17 cellular contexts compared by ENCODE assay signal in the genomic region with DNA sequence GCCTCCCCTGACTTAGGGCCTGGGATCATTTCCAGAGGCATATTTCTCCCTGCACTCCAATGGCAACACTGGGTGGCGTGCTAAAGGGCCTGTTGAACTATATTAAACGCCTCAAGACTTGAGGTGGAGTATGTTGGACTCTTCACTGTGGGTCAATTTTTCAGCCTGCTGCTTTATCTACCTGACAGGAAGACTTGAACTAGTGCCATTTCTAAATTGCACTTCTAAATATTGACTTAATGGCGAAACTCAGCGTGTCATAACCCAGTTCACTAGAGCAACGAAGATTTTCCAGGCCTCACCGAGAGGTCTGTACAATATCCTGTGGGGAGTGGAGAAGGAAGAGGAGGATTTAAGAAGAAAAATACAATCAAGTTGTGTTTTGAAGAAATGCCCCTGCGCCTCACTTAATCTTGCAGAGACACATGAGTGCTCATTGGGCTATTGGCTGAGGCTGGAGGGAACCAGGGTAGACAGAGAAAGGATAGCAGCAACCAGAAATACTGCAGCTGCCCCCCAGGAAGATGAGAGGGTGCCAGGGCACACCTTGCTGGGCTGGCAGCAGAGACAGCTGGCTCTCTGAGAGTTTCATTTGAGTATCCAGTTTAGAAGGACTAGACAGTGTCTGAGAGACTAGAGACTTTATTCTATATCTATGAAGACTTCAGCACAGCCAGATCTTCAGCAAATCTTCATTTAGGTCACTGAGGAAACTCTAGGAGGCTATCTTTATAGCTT.
DNase-seq lines count a peak whose midpoint lies in the region; ATAC-seq, FAIRE-seq and TF ChIP-seq lines count a peak whose summit lies in the region.
"Had no signal": no experiment of that assay in that cellular context is flagged by ENCODE, and none has a peak within 500 bp of the region (broad histone marks: within the 10 kb centered on the region; RNA-seq: fewer than 3 reads in every experiment).

No MANE protein-coding gene starts in this region.

- 63% methylated on average over 7 of the region's 7 CpGs for WGBS in hepatocyte (ENCODE audit: low lambda C conversion rate, missing lambda C conversion rate)
- WGBS in lung, 2 donors, result 53 to 57% methylated on average over 7 of the region's 7 CpGs
- WGBS in small intestine, 3 donors, result 14 to 61% (median 31%) methylated on average over 7 of the region's 7 CpGs

- H3K79me2 ChIP-seq in hepatocyte, result no peaks in the 10 kb centered on the region

- H3K4me3 ChIP-seq in hepatocyte (no peak overlapping the region), lung (no peak overlapping the region), small intestine (ENCODE audit: low read depth in 1 of 2, low read length in 2 of 2) (no peak overlapping the region), coronary artery (no peak overlapping the region)

- H3K4me1 ChIP-seq in hepatocyte (ENCODE audit: insufficient read depth), result peaks cover 26% of the 10 kb centered on the region
- peaks cover 0 to 7% of the 10 kb centered on the region in 2 donors for H3K4me1 ChIP-seq in lung (ENCODE audit: control insufficient read depth in 2 of 2, insufficient read depth in 2 of 2, low read length in 2 of 2)
- peaks cover 0 to 3% of the 10 kb centered on the region in 2 donors for H3K4me1 ChIP-seq in small intestine (ENCODE audit: control insufficient read depth in 2 of 2, insufficient read depth in 1 of 2, low read depth in 1 of 2, low read length in 1 of 2)

- no peaks in the 10 kb centered on the region for H3K9me3 ChIP-seq in hepatocyte (ENCODE audit: low read depth)
- peaks cover 0 to 2% of the 10 kb centered on the region in 2 donors for H3K9me3 ChIP-seq in lung (ENCODE audit: control insufficient read depth in 2 of 2, insufficient read depth in 1 of 2, low read length in 1 of 2)
- H3K9me3 ChIP-seq in small intestine (ENCODE audit: control insufficient read depth, low read depth), result no peaks in the 10 kb centered on the region

- no peak overlapping the region for H3K4me2 ChIP-seq in hepatocyte

- H3K27ac ChIP-seq in hepatocyte, result peak overlapping the region; percentile 63
- H3K27ac ChIP-seq in lung (ENCODE audit: low read depth in 1 of 2, low read length in 1 of 2), result peak overlapping the region in 1 of 2 donors; percentile 88
- peak overlapping the region in 1 of 2 donors; percentile 47 for H3K27ac ChIP-seq in small intestine (ENCODE audit: low read depth in 1 of 2, low read length in 1 of 2)
- no peak overlapping the region for H3K27ac ChIP-seq in coronary artery
- H3K27ac ChIP-seq: C4-2B had no signal

- no peak for TF ChIP-seq CTCF in hepatocyte (IDR thresholded peaks at IDR 0.05; ENCODE audit: poor library complexity)
- no peak for TF ChIP-seq CTCF in lung (IDR thresholded peaks at IDR 0.05; ENCODE audit: control extremely low read depth, extremely low read depth)
- no peak for TF ChIP-seq CTCF in coronary artery (IDR thresholded peaks at IDR 0.05)

- no peak overlapping the region for H2AFZ ChIP-seq in hepatocyte

- H3K9me2 ChIP-seq in hepatocyte (replicated peaks; ENCODE audit: insufficient read depth), result no peaks in the 10 kb centered on the region

- FAIRE-seq in small intestine (lab: Jason Lieb, UNC), result no peak
- FAIRE-seq: A204.1, GM19239 had no signal

- ATAC-seq in lung (ENCODE audit: insufficient read depth, low FRiP score) (peak; percentile 51), GM19452 (IDR thresholded peaks at IDR 0.05; ENCODE audit: unreplicated experiment) (no peak)

- no peaks in the 10 kb centered on the region for H4K20me1 ChIP-seq in hepatocyte (ENCODE audit: insufficient read depth, poor library complexity, severe bottlenecking)

- H3K36me3 ChIP-seq in hepatocyte (replicated peaks; ENCODE audit: insufficient read depth, low read depth) (no peaks in the 10 kb centered on the region), lung (ENCODE audit: control insufficient read depth in 2 of 2, insufficient read depth in 2 of 2, low read length in 2 of 2) (no peaks in the 10 kb centered on the region), small intestine (ENCODE audit: control insufficient read depth in 2 of 2, insufficient read depth in 2 of 2, low read length in 2 of 2) (no peaks in the 10 kb centered on the region)

- peak; percentile 20 for DNase-seq in COR-L47 (lab: John Stamatoyannopoulos, UW)
- DNase-seq in hepatocyte (ENCODE audit: low spot score), result no peak
- peak; percentile 41 for DNase-seq in lung (ENCODE audit: low spot score)
- peak; percentile 88 for DNase-seq in small intestine
- no peak for DNase-seq in globus pallidus (ENCODE audit: low spot score)
- DNase-seq in NCI-H69 (lab: John Stamatoyannopoulos, UW), result no peak
- DNase-seq in coronary artery (ENCODE audit: low spot score), result no peak
- DNase-seq: DMS153, GOT3, KBM-7, NCI-H1436 treated with DMSO at 0.1 percent for 48 hours, NCI-H2081 treated with DMSO at 0.1 percent for 48 hours, NCI-H524 had no signal

- H3K27me3 ChIP-seq in hepatocyte (no peaks in the 10 kb centered on the region), lung (ENCODE audit: control insufficient read depth, insufficient read depth) (no peaks in the 10 kb centered on the region), small intestine (ENCODE audit: control insufficient read depth in 2 of 2, insufficient read depth in 2 of 2, low read length in 2 of 2) (no peaks in the 10 kb centered on the region)

Comparison
In these comparisons a context has a peak if more than half of its experiments do, and no peak if none do; other contexts are left out.
1. DNase-seq: peak in COR-L47 (single experiment), lung (single experiment) and small intestine (single experiment); none in hepatocyte (single experiment), globus pallidus (single experiment), NCI-H69 (single experiment) and coronary artery (single experiment).